In genomic region chr20:1875169-1875554, GRCh38 we compare ENCODE assay signal across 1 cellular context.
TF ChIP-seq lines count a peak whose summit lies in the region.

No MANE protein-coding gene starts in this region.

TF ChIP-seq in HepG2, 621 proteins besides CTCF, POLR2A, EP300 and RAD21 (continued from another document):
- TF ChIP-seq DZIP1 (CRISPR knock-in tag; IDR thresholded peaks at IDR 0.05) = no peak
- no peak for TF ChIP-seq ARNT2 (CRISPR knock-in tag; IDR thresholded peaks at IDR 0.05; ENCODE audit: low read depth)
- no peak for TF ChIP-seq TBX2 (CRISPR knock-in tag; IDR thresholded peaks at IDR 0.05; ENCODE audit: borderline replicate concordance)
- TF ChIP-seq ZNF83 (CRISPR knock-in tag; IDR thresholded peaks at IDR 0.05; ENCODE audit: borderline replicate concordance) = 0 out of 2 replicates have a peak, but pooled peaks have one; percentile 47
- TF ChIP-seq ZNF280D (CRISPR knock-in tag; IDR thresholded peaks at IDR 0.05) = no peak
- no peak for TF ChIP-seq ARID3A (IDR thresholded peaks at IDR 0.05; ENCODE audit: low read depth, low read length)
- TF ChIP-seq, protein P1, sequence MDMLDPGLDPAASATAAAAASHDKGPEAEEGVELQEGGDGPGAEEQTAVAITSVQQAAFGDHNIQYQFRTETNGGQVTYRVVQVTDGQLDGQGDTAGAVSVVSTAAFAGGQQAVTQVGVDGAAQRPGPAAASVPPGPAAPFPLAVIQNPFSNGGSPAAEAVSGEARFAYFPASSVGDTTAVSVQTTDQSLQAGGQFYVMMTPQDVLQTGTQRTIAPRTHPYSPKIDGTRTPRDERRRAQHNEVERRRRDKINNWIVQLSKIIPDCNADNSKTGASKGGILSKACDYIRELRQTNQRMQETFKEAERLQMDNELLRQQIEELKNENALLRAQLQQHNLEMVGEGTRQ (IDR thresholded peaks at IDR 0.05; ENCODE audit: low read depth, low read length) = 0 out of 2 replicates have a peak, but pooled peaks have one; percentile 1
- TF ChIP-seq, protein P1 (CRISPR knock-in tag; IDR thresholded peaks at IDR 0.05; ENCODE audit: borderline replicate concordance) = no peak
